In the genomic region with DNA sequence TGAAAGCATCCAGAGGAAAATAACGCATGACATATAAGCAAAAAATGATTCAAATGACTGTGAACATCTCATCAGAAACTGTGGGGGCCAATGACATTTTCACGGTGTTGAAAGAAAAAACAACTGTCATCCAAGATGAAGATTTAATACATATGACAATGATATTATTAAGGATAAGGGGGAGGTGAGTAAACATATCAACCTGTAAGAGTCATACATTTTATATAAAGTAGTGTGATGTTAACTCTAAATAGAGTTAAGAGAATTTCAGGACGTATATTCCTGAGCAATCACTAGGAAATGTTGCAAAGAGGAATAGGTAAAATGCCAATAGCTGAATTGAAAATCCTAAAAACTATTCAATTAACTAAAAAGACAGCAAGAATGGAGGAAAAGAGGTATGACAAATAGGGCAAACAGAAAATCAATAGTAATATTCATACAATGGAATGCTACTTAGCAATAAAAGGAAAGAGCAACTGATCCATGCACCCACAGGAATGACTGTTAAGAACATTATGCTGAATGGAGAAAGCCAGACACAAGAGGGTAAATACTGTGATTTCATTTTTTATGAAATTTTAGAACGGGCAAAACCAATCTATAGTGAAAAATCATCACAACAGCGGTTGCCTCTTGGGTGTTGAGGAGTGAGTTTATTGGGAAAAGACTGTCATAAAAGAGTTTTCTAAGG, we compare ENCODE assay signal across 25 cellular contexts.
"Had no signal": no experiment of that assay in that cellular context is flagged by ENCODE, and none has a peak within 500 bp of the region (broad histone marks: within the 10 kb centered on the region; RNA-seq: fewer than 3 reads in every experiment).

No MANE protein-coding gene starts in this region.

- H3K9me3 ChIP-seq: esophagus squamous epithelium, gastrocnemius medialis, lower lobe of right lung, mucosa of descending colon had no signal

- H3K4me1 ChIP-seq: left lung had no signal

- H3K4me3 ChIP-seq: coronary artery, dorsolateral prefrontal cortex, esophagus squamous epithelium, gastrocnemius medialis, heart left ventricle, hepatocyte, left lung, lower lobe of right lung, mucosa of descending colon had no signal

- H3K27me3 ChIP-seq: dorsolateral prefrontal cortex, esophagus squamous epithelium, gastrocnemius medialis, heart left ventricle, hepatocyte, left lung had no signal

- H3K4me2 ChIP-seq: hepatocyte had no signal

- H3K79me2 ChIP-seq: hepatocyte had no signal

- H3K36me3 ChIP-seq: esophagus squamous epithelium, gastrocnemius medialis, heart left ventricle, left lung, lower lobe of right lung had no signal

- DNase-seq: dermis blood vessel endothelial cell; dorsolateral prefrontal cortex; effector CD4-positive, alpha-beta T cell; effector memory CD4-positive, alpha-beta T cell; erythroblast; esophagus squamous epithelium; foreskin fibroblast; foreskin melanocyte; gastrocnemius medialis; heart left ventricle; hypothalamus; immature natural killer cell; islet precursor cell; kidney; kidney glomerular epithelial cell; left cardiac atrium; left lung; left ventricle myocardium superior; lower lobe of right lung; mesenchymal stem cell; mucosa of descending colon; naive B cell had no signal

- H2AFZ ChIP-seq: hepatocyte had no signal

- H3K27ac ChIP-seq: coronary artery, dorsolateral prefrontal cortex, esophagus squamous epithelium, gastrocnemius medialis, heart left ventricle, hepatocyte, left lung, lower lobe of right lung had no signal

- ATAC-seq: esophagus mucosa, gastrocnemius medialis, heart left ventricle, left cardiac atrium, left lung, left ventricle myocardium superior, lower lobe of right lung had no signal
